Comparison of ENCODE assay signal across 10 cellular contexts in the genomic region with DNA sequence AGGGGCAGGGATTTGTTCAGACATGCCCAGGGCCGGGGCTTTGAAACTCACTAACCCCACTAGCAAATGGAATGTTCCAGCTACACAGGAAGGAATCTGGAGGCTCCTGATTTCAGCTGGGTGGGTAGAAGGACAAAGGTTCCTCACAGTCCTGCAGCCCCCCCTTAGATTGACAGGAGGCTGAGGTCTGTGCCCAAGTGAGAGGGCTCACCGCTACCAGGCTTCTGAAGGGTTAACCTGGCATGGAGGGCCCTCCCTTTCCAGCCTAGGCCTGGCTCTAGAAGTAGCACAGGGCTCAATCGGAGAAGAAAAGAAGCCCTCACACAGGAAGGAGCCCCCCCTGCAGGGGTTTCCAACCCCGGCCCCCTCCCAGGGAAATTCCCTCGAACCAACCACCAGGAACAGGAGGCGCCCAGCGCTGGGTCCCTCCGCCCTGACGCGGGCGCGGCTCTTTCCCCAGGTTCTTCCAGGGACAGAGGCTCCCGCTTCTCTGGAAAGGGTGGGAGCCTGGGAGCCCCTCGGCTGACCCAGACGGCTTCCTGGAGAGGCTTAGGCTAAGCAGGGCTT. TPM values are rescaled to one million over a fixed set of nuclear protein-coding genes. Genes with fewer than 3 reads are reported as not detected.
DNase-seq lines count a peak whose midpoint lies in the region; ATAC-seq, FAIRE-seq and TF ChIP-seq lines count a peak whose summit lies in the region.
"Had no signal": no experiment of that assay in that cellular context is flagged by ENCODE, and none has a peak within 500 bp of the region (broad histone marks: within the 10 kb centered on the region; RNA-seq: fewer than 3 reads in every experiment).

No MANE protein-coding gene starts in this region.

- ATAC-seq in HepG2 (no peak), HG02870 (IDR thresholded peaks at IDR 0.05; ENCODE audit: unreplicated experiment) (no peak)
- ATAC-seq: activated CD8-positive, alpha-beta memory T cell treated with anti-CD3 and anti-CD28 coated beads, Interleukin-2, amount 10 ng/mL, durations not matched to agents 7 days and 5 days; esophagus mucosa had no signal

- peak overlapping the region; percentile 91 for H3K9ac ChIP-seq in HUES64 (ENCODE audit: low read depth, low read length)
- H3K9ac ChIP-seq in HepG2 (ENCODE audit: insufficient read depth, low read depth, low read length) = peak overlapping the region; percentile 95

- H3K27ac ChIP-seq in HUES64 (ENCODE audit: low read depth, low read length) (no peak overlapping the region; the same call in 1 of the 2 replicates), HepG2 (ENCODE audit: extremely low read length, insufficient read depth, low read length) (peak overlapping the region; percentile 86), stomach (peak overlapping the region; percentile 87 to 95 (median 92))

- in situ Hi-C loops in HepG2 (cut with HindIII; ENCODE audit: extremely low pct_ligation_motif_present, low pct_unique_long_range_greater_than_20kb) = no loop called here

- H3K79me2 ChIP-seq in HepG2 (ENCODE audit: insufficient read depth, low read length) = peaks cover 80% of the 10 kb centered on the region

- TF ChIP-seq EP300 in HepG2 (IDR thresholded peaks at IDR 0.05; ENCODE audit: low read depth in 2 of 2, low read length in 2 of 2) (no peak), HepG2 (CRISPR knock-in tag; IDR thresholded peaks at IDR 0.05; ENCODE audit: borderline replicate concordance) (no peak), stomach (IDR thresholded peaks at IDR 0.05) (no peak)

- H3K4me1 ChIP-seq in HUES64 (ENCODE audit: insufficient read depth, low read length) (peaks cover 42% of the 10 kb centered on the region), HepG2 (ENCODE audit: insufficient read depth, low read length) (peaks cover 79% of the 10 kb centered on the region), stomach (peaks cover 54 to 92% (median 64%) of the 10 kb centered on the region in 4 donors)

- TF ChIP-seq CTCF in choroid plexus epithelial cell (conservative IDR thresholded peaks at IDR 0.05; ENCODE audit: low read depth, low read length) = no peak
- TF ChIP-seq CTCF in HepG2 (CRISPR knock-in tag; IDR thresholded peaks at IDR 0.05) = no peak
- no peak for TF ChIP-seq CTCF in stomach (IDR thresholded peaks at IDR 0.05)

- BruUV-seq in HepG2 (replicated peaks; lab: Mats Ljungman, UMichigan) = no TSS peak

- peaks cover 50% of the 10 kb centered on the region for H4K20me1 ChIP-seq in HepG2 (ENCODE audit: insufficient read depth, low read length)

- no peak overlapping the region for H2AFZ ChIP-seq in HepG2 (ENCODE audit: low read length)

- H3K27me3 ChIP-seq in HUES64 (ENCODE audit: insufficient read depth, low read length) (peaks cover 3% of the 10 kb centered on the region; the same call in 1 of the 2 replicates), HepG2 (ENCODE audit: control insufficient read depth in 1 of 2, insufficient read depth in 2 of 2, low read length in 2 of 2) (no peaks in the 10 kb centered on the region; a peak in 1 of 5 replicates), stomach (peaks cover 0 to 9% (median 0%) of the 10 kb centered on the region in 3 donors)

- no peak for FAIRE-seq in HepG2 (lab: Jason Lieb, UNC)

- H3K9me3 ChIP-seq in HUES64 (ENCODE audit: insufficient read depth, low read depth, low read length) = no peaks in the 10 kb centered on the region
- H3K9me3 ChIP-seq in HepG2 (ENCODE audit: low read length) = no peaks in the 10 kb centered on the region
- H3K9me3 ChIP-seq in stomach = no peaks in the 10 kb centered on the region

- CTCF ChIA-PET in HepG2 (lab: Yijun Ruan, JAX; ENCODE audit: low intra/inter-chr PET ratio, low total read pairs) = no interaction called here

- H3K4me3 ChIP-seq in HUES64 (ENCODE audit: low read length) (peak overlapping the region; percentile 82), choroid plexus epithelial cell (ENCODE audit: low read depth, low read length) (peak overlapping the region; percentile 85), HepG2 (replicated peaks in 1 of 3; ENCODE audit: insufficient read depth in 1 of 3, low read depth in 2 of 3, low read length in 3 of 3) (peak overlapping the region; percentile 92 to 100 (median 95)), stomach (peak overlapping the region in 3 of 4 donors; percentile 56 to 80 (median 59))

- intact Hi-C loops in HepG2 (cut with micrococcal nuclease; ENCODE audit: unreplicated experiment) = no loop called here
- intact Hi-C loops in stomach (cut with DNase I; ENCODE audit: low total_unique reads) = no loop called here

- WGBS in HUES64 = 15% methylated on average over 14 of the region's 15 CpGs
- WGBS in HepG2 (ENCODE audit: low lambda C conversion rate) = 55% methylated on average over 11 of the region's 15 CpGs
- 27 to 64% (median 37%) methylated on average over 7 to 15 of the region's 15 CpGs for WGBS in stomach, 5 donors

- TF ChIP-seq POLR2A in HepG2 (IDR thresholded peaks at IDR 0.05; ENCODE audit: insufficient read depth in 1 of 2, low read depth in 2 of 2, low read length in 2 of 2) (no peak), stomach (IDR thresholded peaks at IDR 0.05) (no peak)

- TF ChIP-seq RAD21 in HepG2 (CRISPR knock-in tag; IDR thresholded peaks at IDR 0.05) = no peak

- POLR2A ChIA-PET in HepG2 (lab: Yijun Ruan, JAX) = interaction anchor here (0.7 to 5.9 kb wide), 5 partner anchors 7 to 71 kb away, joined by 3 to 120 read pairs (median 51); no protein-coding TSS in a partner anchor

- DNase-seq in choroid plexus epithelial cell (ENCODE audit: low read depth) (peak; percentile 63), HepG2 (ENCODE audit: low spot score) (peak; percentile 59), stomach (no peak), iPS-NIHi11 (ENCODE audit: low spot score) (no peak), iPS-NIHi7 (ENCODE audit: extremely low spot score) (no peak)
- DNase-seq in activated CD4-positive, CD25-positive, alpha-beta regulatory T cell treated with anti-CD3 and anti-CD28 coated beads, Interleukin-2, amount 50 U/mL, for 72 hours = no peak
- DNase-seq: activated CD8-positive, alpha-beta memory T cell treated with anti-CD3 and anti-CD28 coated beads, Interleukin-2, amount 10 ng/mL, durations not matched to agents 7 days and 5 days had no signal

- H3K36me3 ChIP-seq in HUES64 (ENCODE audit: insufficient read depth, low read length) (peaks cover 37% of the 10 kb centered on the region), HepG2 (replicated peaks in 1 of 2; ENCODE audit: control insufficient read depth in 1 of 2, insufficient read depth in 2 of 2, low read length in 2 of 2) (peaks cover 26 to 46% of the 10 kb centered on the region in 2 experiments), stomach (peaks cover 10 to 36% (median 22%) of the 10 kb centered on the region in 4 donors)

- peak overlapping the region; percentile 99 for H3K4me2 ChIP-seq in HepG2 (ENCODE audit: low read depth, low read length)

RNA-seq across cellular contexts. Expression of a gene that starts 3.3 kb away (rescaled TPM):
- polyA plus RNA-seq in HUES64 (2013, experiment 1 of 2) = 28.0 TPM
- 32.0 TPM for polyA plus RNA-seq in HUES64 (2013, experiment 2 of 2)
- 15.5 and 33.6 TPM in 2 replicates for total RNA-seq in HepG2 (2016; rRNA removed; fragmentation: Illumina TruSeq; extraction: Trizol)
- total RNA-seq in HepG2 (2016; cell fraction: cytosol; rRNA removed; fragmentation: Illumina TruSeq; extraction: Trizol; ENCODE audit: low read depth) = 6.7 and 7.8 TPM in 2 replicates
- 10.8 and 35.8 TPM in 2 replicates for total RNA-seq in HepG2 (2016; cell fraction: insoluble cytoplasmic fraction; rRNA removed; fragmentation: Illumina TruSeq; extraction: Trizol)
- 14.9 and 16.9 TPM in 2 replicates for total RNA-seq in HepG2 (2016; cell fraction: membrane; rRNA removed; fragmentation: Illumina TruSeq; extraction: Trizol)
- total RNA-seq in HepG2 (2016; cell fraction: nucleus; rRNA removed; fragmentation: Illumina TruSeq; extraction: Trizol) = 41.9 and 47.9 TPM in 2 replicates
- polyA plus RNA-seq in HepG2 (2011; rRNA removed) = 53.6 and 62.5 TPM in 2 replicates
- polyA plus RNA-seq in HepG2 (2011; cell fraction: cytosol; rRNA removed) = 39.1 and 62.9 TPM in 2 replicates
- polyA plus RNA-seq in HepG2 (2011; cell fraction: nucleus; rRNA removed) = 163 and 212 TPM in 2 replicates
- polyA plus RNA-seq in HepG2 (2012) = 25.4 and 56.3 TPM in 2 replicates
- 2.1 and 2.2 TPM in 2 replicates for polyA plus RNA-seq in HepG2 (2016; cell fraction: cytosol; fragmentation: Illumina TruSeq; extraction: Trizol; ENCODE audit: low read depth)
- 11.5 and 14.9 TPM in 2 replicates for polyA plus RNA-seq in HepG2 (2016; cell fraction: insoluble cytoplasmic fraction; fragmentation: Illumina TruSeq; extraction: Trizol; ENCODE audit: low read depth)
- polyA plus RNA-seq in HepG2 (2016; cell fraction: membrane; fragmentation: Illumina TruSeq; extraction: Trizol; ENCODE audit: low read depth) = 5.7 and 6.8 TPM in 2 replicates
- polyA plus RNA-seq in HepG2 (2016; cell fraction: nucleus; fragmentation: Illumina TruSeq; extraction: Trizol; ENCODE audit: insufficient read depth, low read depth) = 84.4 and 87.2 TPM in 2 replicates
- 69.9 and 218 TPM in 2 replicates for polyA minus RNA-seq in HepG2 (2011; rRNA and poly(A)+ RNA removed; ENCODE audit: low replicate concordance)
- polyA minus RNA-seq in HepG2 (2011; cell fraction: cytosol; rRNA and poly(A)+ RNA removed) = 72.7 and 86.9 TPM in 2 replicates
- 65.6 and 79.3 TPM in 2 replicates for polyA minus RNA-seq in HepG2 (2011; cell fraction: nucleus; rRNA and poly(A)+ RNA removed)
- total RNA-seq in stomach = 100 to 1,000 TPM in 1 of 5 donors, 10 to 100 TPM in 3, 1 to 10 TPM in 1; 6.7 to 200 (median 42.7) TPM
- 10 to 100 TPM in 2 of 3 donors, 1 to 10 TPM in 1; 4.6 to 30.4 (median 11.0) TPM for polyA plus RNA-seq in stomach
- total RNA-seq: activated CD8-positive, alpha-beta memory T cell treated with anti-CD3 and anti-CD28 coated beads, Interleukin-2, amount 10 ng/mL, durations not matched to agents 7 days and 5 days had no signal

RNA-seq across cellular contexts. Expression of a gene that starts 59.8 kb away (rescaled TPM):
- 12.8 TPM for polyA plus RNA-seq in HUES64 (2013, experiment 1 of 2)
- 15.7 TPM for polyA plus RNA-seq in HUES64 (2013, experiment 2 of 2)
- total RNA-seq in HepG2 (2016; rRNA removed; fragmentation: Illumina TruSeq; extraction: Trizol) (1.8 and 2.0 TPM in 2 replicates), stomach (10 to 100 TPM in 2 of 5 donors, 1 to 10 TPM in 3; 3.5 to 17.4 (median 8.1) TPM)
- 0.53 and 1.0 TPM in 2 replicates for total RNA-seq in HepG2 (2016; cell fraction: cytosol; rRNA removed; fragmentation: Illumina TruSeq; extraction: Trizol; ENCODE audit: low read depth)
- 1.4 and 2.3 TPM in 2 replicates for total RNA-seq in HepG2 (2016; cell fraction: insoluble cytoplasmic fraction; rRNA removed; fragmentation: Illumina TruSeq; extraction: Trizol)
- 1.3 and 1.5 TPM in 2 replicates for total RNA-seq in HepG2 (2016; cell fraction: membrane; rRNA removed; fragmentation: Illumina TruSeq; extraction: Trizol)
- 1.9 and 2.1 TPM in 2 replicates for total RNA-seq in HepG2 (2016; cell fraction: nucleus; rRNA removed; fragmentation: Illumina TruSeq; extraction: Trizol)
- polyA plus RNA-seq in HepG2 (2011; rRNA removed) (1.7 and 2.2 TPM in 2 replicates), stomach (10 to 100 TPM in 1 of 3 donors, 1 to 10 TPM in 2; 9.5 to 20.1 (median 9.5) TPM)
- polyA plus RNA-seq in HepG2 (2011; cell fraction: cytosol; rRNA removed) = 1.7 and 2.2 TPM in 2 replicates
- 9.9 and 10.1 TPM in 2 replicates for polyA plus RNA-seq in HepG2 (2011; cell fraction: nucleus; rRNA removed)
- 0.88 and 1.6 TPM in 2 replicates for polyA plus RNA-seq in HepG2 (2012)
- polyA plus RNA-seq in HepG2 (2016; cell fraction: cytosol; fragmentation: Illumina TruSeq; extraction: Trizol; ENCODE audit: low read depth) = 0.47 and 1.2 TPM in 2 replicates
- 1.7 and 2.2 TPM in 2 replicates for polyA plus RNA-seq in HepG2 (2016; cell fraction: insoluble cytoplasmic fraction; fragmentation: Illumina TruSeq; extraction: Trizol; ENCODE audit: low read depth)
- polyA plus RNA-seq in HepG2 (2016; cell fraction: membrane; fragmentation: Illumina TruSeq; extraction: Trizol; ENCODE audit: low read depth) = 0.94 and 1.7 TPM in 2 replicates
- polyA plus RNA-seq in HepG2 (2016; cell fraction: nucleus; fragmentation: Illumina TruSeq; extraction: Trizol; ENCODE audit: insufficient read depth, low read depth) = 4.0 and 5.0 TPM in 2 replicates
- 1.3 and 7.5 TPM in 2 replicates for polyA minus RNA-seq in HepG2 (2011; rRNA and poly(A)+ RNA removed; ENCODE audit: low replicate concordance)
- 0.69 and 0.79 TPM in 2 replicates for polyA minus RNA-seq in HepG2 (2011; cell fraction: cytosol; rRNA and poly(A)+ RNA removed)
- polyA minus RNA-seq in HepG2 (2011; cell fraction: nucleus; rRNA and poly(A)+ RNA removed) = 1.4 and 2.1 TPM in 2 replicates

Comparison
In these comparisons a context has a peak if more than half of its experiments do, and no peak if none do; other contexts are left out.
1. DNase-seq: peak in choroid plexus epithelial cell (single experiment) and HepG2 (single experiment); none in stomach (single experiment), iPS-NIHi11 (single experiment), iPS-NIHi7 (single experiment) and activated CD4-positive, CD25-positive, alpha-beta regulatory T cell treated with anti-CD3 and anti-CD28 coated beads, Interleukin-2, amount 50 U/mL, for 72 hours (single experiment).
2. Peak in every context shown above with its lines, with median percentiles within 50 percentile points of each other: H3K4me3 ChIP-seq.